Comparison of ENCODE assay signal across 9 cellular contexts in genomic region chr1:1619917-1620361, GRCh38. TPM values are rescaled to one million over a fixed set of nuclear protein-coding genes. Genes with fewer than 3 reads are reported as not detected.
DNase-seq lines count a peak whose midpoint lies in the region; FAIRE-seq and TF ChIP-seq lines count a peak whose summit lies in the region.
"Had no signal": no experiment of that assay in that cellular context is flagged by ENCODE, and none has a peak within 500 bp of the region (broad histone marks: within the 10 kb centered on the region; RNA-seq: fewer than 3 reads in every experiment).

No MANE protein-coding gene starts in this region.

- H3K27me3 ChIP-seq in PC-9 (ENCODE audit: insufficient read depth, low read depth) (no peaks in the 10 kb centered on the region), keratinocyte (ENCODE audit: control insufficient read depth, extremely low read depth, insufficient read depth, low read length) (no peaks in the 10 kb centered on the region)

- H3K9ac ChIP-seq in keratinocyte (ENCODE audit: control insufficient read depth, extremely low read depth, insufficient read depth, low read length): no peak overlapping the region

- H2AFZ ChIP-seq in PC-9: no peak overlapping the region
- H2AFZ ChIP-seq in keratinocyte (ENCODE audit: control insufficient read depth, low read length): no peak overlapping the region

- intact Hi-C loops in PC-9 (cut with micrococcal nuclease; ENCODE audit: unreplicated experiment): no loop called here

- H3K36me3 ChIP-seq in PC-9 (ENCODE audit: low read depth) (no peaks in the 10 kb centered on the region), keratinocyte (ENCODE audit: control insufficient read depth in 2 of 2, extremely low read depth in 1 of 2, insufficient read depth in 2 of 2, low read length in 2 of 2) (peaks cover 0 to 3% of the 10 kb centered on the region in 2 experiments)

- POLR2A ChIA-PET in PC-9 (lab: Charles Lee; ENCODE audit: unreplicated experiment): no interaction called here

- peaks cover 8% of the 10 kb centered on the region for H3K4me1 ChIP-seq in PC-9 (replicated peaks; ENCODE audit: insufficient read depth)
- H3K4me1 ChIP-seq in keratinocyte (ENCODE audit: control insufficient read depth, extremely low read depth, insufficient read depth, low read length): peaks cover 7% of the 10 kb centered on the region

- no peaks in the 10 kb centered on the region for H3K9me1 ChIP-seq in keratinocyte (ENCODE audit: control insufficient read depth, extremely low read depth, insufficient read depth, low read length)

- peaks cover 10% of the 10 kb centered on the region for H3K79me2 ChIP-seq in PC-9 (ENCODE audit: low read depth)
- H3K79me2 ChIP-seq in keratinocyte (ENCODE audit: control insufficient read depth, insufficient read depth, low read length): peaks cover 9% of the 10 kb centered on the region

- TF ChIP-seq CTCF in GM12873 (IDR thresholded peaks at IDR 0.05; ENCODE audit: insufficient read depth, low read depth, low read length, missing control alignments) (peak; percentile 46), PC-9 (conservative IDR thresholded peaks at IDR 0.05) (0 out of 2 replicates have a peak, but pooled peaks have one; percentile 25), keratinocyte (optimal IDR thresholded peaks at IDR 0.05 in 1 of 3, IDR thresholded peaks at IDR 0.05 in 1 of 3, conservative IDR thresholded peaks at IDR 0.05 in 1 of 3; ENCODE audit: extremely low read depth in 1 of 3, insufficient read depth in 2 of 3, low read length in 3 of 3) (peak; percentile 23 to 49 (median 31))

- H3K4me2 ChIP-seq in PC-9 (no peak overlapping the region), keratinocyte (ENCODE audit: control insufficient read depth, extremely low read depth, insufficient read depth, low read depth, low read length) (no peak overlapping the region)

- H3K27ac ChIP-seq in PC-9 (no peak overlapping the region), keratinocyte (ENCODE audit: control insufficient read depth, insufficient read depth, low read length) (no peak overlapping the region)

- H3K4me3 Mint-ChIP-seq in activated naive CD4-positive, alpha-beta T cell treated with anti-CD3 and anti-CD28 coated beads, Interleukin-2, amount 10 ng/mL, durations not matched to agents 7 days and 5 days: no peak overlapping the region
- H3K4me3 Mint-ChIP-seq: activated naive CD8-positive, alpha-beta T cell treated with anti-CD3 and anti-CD28 coated beads, Interleukin-2, amount 50 U/mL, for 24 hours; T-helper 2 cell treated with Interferon-gamma antibody and Interleukin-4, amounts not matched to agents 5 μg/mL and 100 μg/mL, for 36 hours had no signal

- H3K4me3 ChIP-seq in PC-9 (no peak overlapping the region), keratinocyte (ENCODE audit: control insufficient read depth in 2 of 3, extremely low read depth in 1 of 3, insufficient read depth in 2 of 3, low read depth in 1 of 3, low read length in 3 of 3) (no peak overlapping the region)

- H3K9me3 ChIP-seq in PC-9 (ENCODE audit: insufficient read depth, low read depth) (no peaks in the 10 kb centered on the region), keratinocyte (ENCODE audit: control insufficient read depth, low read depth, low read length) (no peaks in the 10 kb centered on the region)

- H3K9me2 ChIP-seq in PC-9 (ENCODE audit: insufficient read depth): no peaks in the 10 kb centered on the region

- no TSS peak for BruUV-seq in PC-9 (replicated peaks; lab: Mats Ljungman, UMichigan)

- peaks cover 11% of the 10 kb centered on the region for H3K4me1 Mint-ChIP-seq in activated naive CD4-positive, alpha-beta T cell treated with anti-CD3 and anti-CD28 coated beads, Interleukin-2, amount 10 ng/mL, durations not matched to agents 7 days and 5 days

- FAIRE-seq in keratinocyte (lab: Jason Lieb, UNC): no peak

- no peak overlapping the region for H3K27ac Mint-ChIP-seq in activated naive CD4-positive, alpha-beta T cell treated with anti-CD3 and anti-CD28 coated beads, Interleukin-2, amount 10 ng/mL, durations not matched to agents 7 days and 5 days
- H3K27ac Mint-ChIP-seq: activated naive CD8-positive, alpha-beta T cell treated with anti-CD3 and anti-CD28 coated beads, Interleukin-2, amount 50 U/mL, for 24 hours; T-helper 2 cell treated with Interferon-gamma antibody and Interleukin-4, amounts not matched to agents 5 μg/mL and 100 μg/mL, for 36 hours had no signal

- CTCF ChIA-PET in PC-9 (lab: Charles Lee): interaction anchor here (0.6 kb wide), 1 partner anchor 291 kb away, joined by 3 read pairs; no protein-coding TSS in a partner anchor
- CTCF ChIA-PET in activated naive CD4-positive, alpha-beta T cell treated with anti-CD3 and anti-CD28 coated beads, Interleukin-2, amount 10 ng/mL, durations not matched to agents 7 days and 5 days (lab: Charles Lee): no interaction called here

- no peaks in the 10 kb centered on the region for H3K9me3 Mint-ChIP-seq in activated naive CD4-positive, alpha-beta T cell treated with anti-CD3 and anti-CD28 coated beads, Interleukin-2, amount 10 ng/mL, durations not matched to agents 7 days and 5 days
- H3K9me3 Mint-ChIP-seq: activated naive CD8-positive, alpha-beta T cell treated with anti-CD3 and anti-CD28 coated beads, Interleukin-2, amount 50 U/mL, for 24 hours; T-helper 2 cell treated with Interferon-gamma antibody and Interleukin-4, amounts not matched to agents 5 μg/mL and 100 μg/mL, for 36 hours had no signal

- DNase-seq in PC-9 (no peak), keratinocyte (ENCODE audit: low read depth, low spot score) (no peak), HuH-7.5 (ENCODE audit: low spot score) (no peak)
- no peak for DNase-seq in activated naive CD4-positive, alpha-beta T cell treated with anti-CD3 and anti-CD28 coated beads, Interleukin-2, amount 10 ng/mL, durations not matched to agents 7 days and 5 days
- no peak for DNase-seq in activated CD4-positive, alpha-beta T cell treated with anti-CD3 and anti-CD28 coated beads for 48 hours
- DNase-seq: activated naive CD8-positive, alpha-beta T cell treated with anti-CD3 and anti-CD28 coated beads, Interleukin-2, amount 50 U/mL, for 24 hours; NCI-H226 had no signal

- dilution Hi-C loops in keratinocyte (cut with MboI; ENCODE audit: extremely low pct_ligation_motif_present, low sequenced_read_pairs): no loop called here

- no peaks in the 10 kb centered on the region for H3K27me3 Mint-ChIP-seq in activated naive CD4-positive, alpha-beta T cell treated with anti-CD3 and anti-CD28 coated beads, Interleukin-2, amount 10 ng/mL, durations not matched to agents 7 days and 5 days
- H3K27me3 Mint-ChIP-seq: activated naive CD8-positive, alpha-beta T cell treated with anti-CD3 and anti-CD28 coated beads, Interleukin-2, amount 50 U/mL, for 24 hours had no signal

- H3K36me3 Mint-ChIP-seq in activated naive CD4-positive, alpha-beta T cell treated with anti-CD3 and anti-CD28 coated beads, Interleukin-2, amount 10 ng/mL, durations not matched to agents 7 days and 5 days: peaks cover 6% of the 10 kb centered on the region

- H4K20me1 ChIP-seq in PC-9 (ENCODE audit: insufficient read depth): no peaks in the 10 kb centered on the region; the same call in 1 of the 2 replicates
- H4K20me1 ChIP-seq in keratinocyte (ENCODE audit: control insufficient read depth, extremely low read depth, insufficient read depth, low read length): no peaks in the 10 kb centered on the region

- peaks cover 8% of the 10 kb centered on the region; the same call in 1 of the 2 replicates for H3F3A ChIP-seq in PC-9 (ENCODE audit: insufficient read depth, low read depth)

RNA-seq across cellular contexts. Expression of gene MIB2, which starts 4.6 kb away (rescaled TPM):
- total RNA-seq in PC-9 (2021): 75.0 and 92.8 TPM in 2 replicates
- 13.9 to 34.7 TPM (median 16.6 TPM) in 3 replicates for polyA plus RNA-seq in keratinocyte
- polyA plus RNA-seq in keratinocyte (2011; ENCODE audit: low read depth): 12.1 TPM
- polyA plus RNA-seq in keratinocyte (2011; cell fraction: cytosol; rRNA removed): 6.2 and 26.1 TPM in 2 replicates
- 44.9 and 67.6 TPM in 2 replicates for polyA plus RNA-seq in keratinocyte (2011; cell fraction: nucleus; rRNA removed)
- polyA plus RNA-seq in keratinocyte (2012; ENCODE audit: low replicate concordance): 24.1 and 47.6 TPM in 2 replicates
- polyA minus RNA-seq in keratinocyte: 7.9 to 11.2 TPM (median 9.9 TPM) in 3 replicates
- polyA minus RNA-seq in keratinocyte (2011; cell fraction: cytosol; rRNA and poly(A)+ RNA removed): 57.9 TPM
- 26.8 and 38.9 TPM in 2 replicates for polyA minus RNA-seq in keratinocyte (2011; cell fraction: nucleus; rRNA and poly(A)+ RNA removed)

RNA-seq across cellular contexts. Expression of gene MMP23B, which starts 12.0 kb away (rescaled TPM):
- 4.6 and 4.9 TPM in 2 replicates for total RNA-seq in PC-9 (2021)
- polyA plus RNA-seq in keratinocyte: 0.07 to 0.17 TPM in 2 of 3 replicates, not detected in the other
- not detected for polyA plus RNA-seq in keratinocyte (2011; ENCODE audit: low read depth)
- 0.09 TPM in 1 of 2 replicates, not detected in the other for polyA plus RNA-seq in keratinocyte (2011; cell fraction: cytosol; rRNA removed)
- polyA plus RNA-seq in keratinocyte (2011; cell fraction: nucleus; rRNA removed): 0.51 and 0.69 TPM in 2 replicates
- polyA plus RNA-seq in keratinocyte (2012; ENCODE audit: low replicate concordance): 0.22 TPM in 1 of 2 replicates, not detected in the other
- polyA minus RNA-seq in keratinocyte: not detected in 3 replicates
- polyA minus RNA-seq in keratinocyte (2011; cell fraction: cytosol; rRNA and poly(A)+ RNA removed): not detected
- polyA minus RNA-seq in keratinocyte (2011; cell fraction: nucleus; rRNA and poly(A)+ RNA removed): not detected in 2 replicates

RNA-seq across cellular contexts. Expression of gene FNDC10, which starts 20.0 kb away (rescaled TPM):
- 5.4 and 7.8 TPM in 2 replicates for total RNA-seq in PC-9 (2021)
- 1.2 to 2.8 TPM (median 2.2 TPM) in 3 replicates for polyA plus RNA-seq in keratinocyte
- 0.62 TPM for polyA plus RNA-seq in keratinocyte (2011; ENCODE audit: low read depth)
- 2.6 and 7.5 TPM in 2 replicates for polyA plus RNA-seq in keratinocyte (2011; cell fraction: cytosol; rRNA removed)
- 1.5 and 3.2 TPM in 2 replicates for polyA plus RNA-seq in keratinocyte (2011; cell fraction: nucleus; rRNA removed)
- 5.9 and 6.6 TPM in 2 replicates for polyA plus RNA-seq in keratinocyte (2012; ENCODE audit: low replicate concordance)
- 1.4 to 5.3 TPM (median 1.9 TPM) in 3 replicates for polyA minus RNA-seq in keratinocyte
- polyA minus RNA-seq in keratinocyte (2011; cell fraction: cytosol; rRNA and poly(A)+ RNA removed): 12.9 TPM
- polyA minus RNA-seq in keratinocyte (2011; cell fraction: nucleus; rRNA and poly(A)+ RNA removed): 1.4 and 2.6 TPM in 2 replicates

RNA-seq across cellular contexts. Expression of gene CDK11B, which starts 38.9 kb away (rescaled TPM):
- 21.2 and 22.5 TPM in 2 replicates for total RNA-seq in PC-9 (2021)
- polyA plus RNA-seq in keratinocyte: 4.3 to 5.9 TPM (median 4.6 TPM) in 3 replicates
- 45.9 TPM for polyA plus RNA-seq in keratinocyte (2011; ENCODE audit: low read depth)
- 6.7 and 11.6 TPM in 2 replicates for polyA plus RNA-seq in keratinocyte (2011; cell fraction: cytosol; rRNA removed)
- polyA plus RNA-seq in keratinocyte (2011; cell fraction: nucleus; rRNA removed): 22.5 and 28.5 TPM in 2 replicates
- polyA plus RNA-seq in keratinocyte (2012; ENCODE audit: low replicate concordance): 23.1 and 28.2 TPM in 2 replicates
- polyA minus RNA-seq in keratinocyte: 1.6 to 9.7 TPM (median 2.7 TPM) in 3 replicates
- 4.0 TPM for polyA minus RNA-seq in keratinocyte (2011; cell fraction: cytosol; rRNA and poly(A)+ RNA removed)
- 5.4 and 7.3 TPM in 2 replicates for polyA minus RNA-seq in keratinocyte (2011; cell fraction: nucleus; rRNA and poly(A)+ RNA removed)

RNA-seq across cellular contexts. Expression of gene SSU72, which starts 45.3 kb away (rescaled TPM):
- 139 and 145 TPM in 2 replicates for total RNA-seq in PC-9 (2021)
- polyA plus RNA-seq in keratinocyte: 60.2 to 147 TPM (median 79.7 TPM) in 3 replicates
- 163 TPM for polyA plus RNA-seq in keratinocyte (2011; ENCODE audit: low read depth)
- 119 and 121 TPM in 2 replicates for polyA plus RNA-seq in keratinocyte (2011; cell fraction: cytosol; rRNA removed)
- polyA plus RNA-seq in keratinocyte (2011; cell fraction: nucleus; rRNA removed): 59.6 and 59.8 TPM in 2 replicates
- 129 and 156 TPM in 2 replicates for polyA plus RNA-seq in keratinocyte (2012; ENCODE audit: low replicate concordance)
- polyA minus RNA-seq in keratinocyte: 58.5 to 75.9 TPM (median 69.3 TPM) in 3 replicates
- polyA minus RNA-seq in keratinocyte (2011; cell fraction: cytosol; rRNA and poly(A)+ RNA removed): 145 TPM
- polyA minus RNA-seq in keratinocyte (2011; cell fraction: nucleus; rRNA and poly(A)+ RNA removed): 29.5 and 37.0 TPM in 2 replicates
